ENCODE assay signal across 10 cellular contexts in genomic region chr15:90113166-90113565, GRCh38.
"Had no signal": no experiment of that assay in that cellular context is flagged by ENCODE, and none has a peak within 500 bp of the region (broad histone marks: within the 10 kb centered on the region; RNA-seq: fewer than 3 reads in every experiment).

No MANE protein-coding gene starts in this region.

- ATAC-seq: HCT116, HepG2, K562 had no signal

- H3K4me3 ChIP-seq: GM23248, HAP-1, K562 had no signal

- H3K27ac ChIP-seq: GM23248, HL-60 had no signal

- H3K36me3 ChIP-seq: HAP-1 had no signal

- DNase-seq: GM23248, GOT3, H7, HFFc6, KG1 had no signal

- H3K4me1 ChIP-seq: HAP-1 had no signal

- H3K9ac ChIP-seq: GM23248 had no signal

- H2AFZ ChIP-seq: GM23248 had no signal
